In the genomic region with DNA sequence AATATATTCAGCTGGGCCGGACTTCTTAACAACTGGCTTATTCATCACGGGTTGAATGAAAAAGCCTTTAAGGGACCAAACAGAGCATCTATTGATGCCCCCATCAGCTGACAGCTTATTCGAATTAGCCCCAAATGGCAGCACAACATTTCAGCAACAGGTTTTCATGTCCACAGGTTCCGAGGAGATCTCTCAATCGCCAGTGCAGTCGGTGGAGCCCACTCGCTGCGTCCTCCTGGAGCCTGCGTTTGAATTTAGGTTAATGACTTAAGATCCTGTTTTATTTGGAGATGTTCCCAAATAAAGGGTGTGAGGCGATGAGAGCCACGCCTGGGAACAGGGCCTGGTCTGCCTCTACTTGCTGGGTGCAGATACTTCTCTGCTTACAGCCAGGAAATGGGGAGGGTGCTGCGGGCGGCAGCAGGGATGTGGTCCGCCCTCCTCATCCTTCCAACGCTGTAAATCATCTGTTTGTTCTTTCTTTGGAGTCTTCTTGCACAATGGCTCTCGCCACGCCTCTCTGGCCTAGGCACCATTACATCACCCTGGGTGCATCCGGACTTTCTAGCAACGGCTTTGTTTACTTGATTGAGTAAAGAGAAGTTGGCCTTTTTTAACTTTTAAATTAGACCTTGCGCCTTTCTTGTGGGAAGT, we compare ENCODE assay signal across 8 cellular contexts. TPM values are rescaled to one million over a fixed set of nuclear protein-coding genes. Genes with fewer than 3 reads are reported as not detected.
DNase-seq lines count a peak whose midpoint lies in the region; ATAC-seq and TF ChIP-seq lines count a peak whose summit lies in the region.

No MANE protein-coding gene starts in this region.

- TF ChIP-seq CTCF in SK-N-SH (IDR thresholded peaks at IDR 0.05) = no peak
- TF ChIP-seq CTCF in VCaP (conservative IDR thresholded peaks at IDR 0.05) = no peak
- TF ChIP-seq CTCF in breast epithelium (IDR thresholded peaks at IDR 0.05) = no peak

- peaks cover 27% of the 10 kb centered on the region; the same call in 1 of the 2 replicates for H3K79me2 ChIP-seq in SK-N-SH (ENCODE audit: insufficient read depth)

- 74% methylated on average over 20 of the region's 20 CpGs for WGBS in SK-N-SH (ENCODE audit: low lambda C conversion rate)

- H3K9me3 ChIP-seq in SK-N-SH (no peaks in the 10 kb centered on the region), breast epithelium (no peaks in the 10 kb centered on the region)

- H4K20me1 ChIP-seq in SK-N-SH (ENCODE audit: insufficient read depth) = 0 out of 2 replicates have a peak, but pooled peaks cover 5% of the 10 kb centered on the region

- H3K4me2 ChIP-seq in SK-N-SH = no peak overlapping the region

- ATAC-seq in SK-N-SH treated with all-trans-retinoic acid at 6 μM for 48 hours (no peak), HG02610 (IDR thresholded peaks at IDR 0.05; ENCODE audit: unreplicated experiment) (no peak)

- no peak for TF ChIP-seq RAD21 in SK-N-SH (IDR thresholded peaks at IDR 0.05; ENCODE audit: low read length)

- H2AFZ ChIP-seq in SK-N-SH (ENCODE audit: low read depth) = no peak overlapping the region

- H3K27ac ChIP-seq in SK-N-SH (ENCODE audit: low read depth in 2 of 2, low read length in 1 of 2) (no peak overlapping the region), VCaP (peak overlapping the region; percentile 32; the same call in 1 of the 2 replicates), breast epithelium (peak overlapping the region; percentile 94 to 99)

- H3K27me3 ChIP-seq in SK-N-SH (ENCODE audit: insufficient read depth) = no peaks in the 10 kb centered on the region
- no peaks in the 10 kb centered on the region for H3K27me3 ChIP-seq in breast epithelium

- POLR2A ChIA-PET in SK-N-SH (lab: Yijun Ruan, JAX) = no interaction called here

- H3K9me2 ChIP-seq in SK-N-SH = no peaks in the 10 kb centered on the region

- intact Hi-C loops in breast epithelium (cut with DNase I; ENCODE audit: low total_unique reads) = no loop called here

- no peaks in the 10 kb centered on the region for H3K4me1 ChIP-seq in SK-N-SH (ENCODE audit: control insufficient read depth in 1 of 2, insufficient read depth in 2 of 2, low read depth in 1 of 2, low read length in 1 of 2)
- H3K4me1 ChIP-seq in breast epithelium = peaks cover 0 to 5% of the 10 kb centered on the region in 2 donors

- TF ChIP-seq POLR2A in breast epithelium (IDR thresholded peaks at IDR 0.05) = no peak

- no peaks in the 10 kb centered on the region for H3F3A ChIP-seq in SK-N-SH (replicated peaks; ENCODE audit: insufficient read depth)

- no peak for TF ChIP-seq EP300 in SK-N-SH (IDR thresholded peaks at IDR 0.05; ENCODE audit: borderline replicate concordance in 1 of 2, low read depth in 1 of 2, low read length in 1 of 2)

- CTCF ChIA-PET in SK-N-SH (lab: Yijun Ruan, JAX) = interaction anchor here (0.9 kb wide), 1 partner anchor 29 kb away, joined by 3 read pairs; no protein-coding TSS in a partner anchor

- no peak overlapping the region for H3K4me3 ChIP-seq in SK-N-SH (ENCODE audit: low read depth in 2 of 2, low read length in 1 of 2)
- H3K4me3 ChIP-seq in breast epithelium = peak overlapping the region; percentile 9 to 55 (median 17)

- no peak overlapping the region for H3K9ac ChIP-seq in SK-N-SH

- H3K36me3 ChIP-seq in SK-N-SH (replicated peaks in 1 of 2; ENCODE audit: control insufficient read depth in 1 of 2, insufficient read depth in 2 of 2, low read length in 1 of 2) (peaks cover 0 to 14% of the 10 kb centered on the region in 2 experiments), breast epithelium (no peaks in the 10 kb centered on the region)

- DNase-seq in SK-N-SH = no peak
- peak; percentile 86 to 96 for DNase-seq in breast epithelium (ENCODE audit: low spot score in 2 of 2)
- DNase-seq in kidney tubule cell (ENCODE audit: low spot score) = peak; percentile 39
- peak; percentile 28 for DNase-seq in stimulated activated CD4-positive, alpha-beta T cell treated with anti-CD3 and anti-CD28 coated beads, Interleukin-12 subunit alpha, Interleukin-12 subunit beta, amount 100 ng/mL, for 4 hours
- no peak for DNase-seq in retina

TF ChIP-seq in SK-N-SH treated with all-trans-retinoic acid at 6 μM for 48 hours, 23 proteins besides CTCF, POLR2A, EP300 and RAD21:
- no peak for TF ChIP-seq ZNF565 (CRISPR knock-in tag; conservative IDR thresholded peaks at IDR 0.05; ENCODE audit: low read depth)
- 0 out of 2 replicates have a peak, but pooled peaks have one; percentile 8 for TF ChIP-seq ISL1 (CRISPR knock-in tag; IDR thresholded peaks at IDR 0.05)
- TF ChIP-seq ZNF8 (CRISPR knock-in tag; IDR thresholded peaks at IDR 0.05) = no peak

TF ChIP-seq in SK-N-SH, 30 proteins besides CTCF, POLR2A, EP300 and RAD21:
- no peak for TF ChIP-seq MEF2A (IDR thresholded peaks at IDR 0.05; ENCODE audit: borderline replicate concordance, low read depth)
- TF ChIP-seq ELF1 (IDR thresholded peaks at IDR 0.05) = no peak
- no peak for TF ChIP-seq SIN3A (IDR thresholded peaks at IDR 0.05; ENCODE audit: borderline replicate concordance, low read depth, low read length)
- TF ChIP-seq NFIC (IDR thresholded peaks at IDR 0.05; ENCODE audit: borderline replicate concordance) = no peak
- no peak for TF ChIP-seq FOXM1 (IDR thresholded peaks at IDR 0.05; ENCODE audit: low read depth)
- TF ChIP-seq RCOR1 (IDR thresholded peaks at IDR 0.05; ENCODE audit: low read length) = no peak
- no peak for TF ChIP-seq FOSL2 (IDR thresholded peaks at IDR 0.05; ENCODE audit: borderline replicate concordance, low read depth)
- no peak for TF ChIP-seq GABPA (IDR thresholded peaks at IDR 0.05; ENCODE audit: low read depth)
- TF ChIP-seq JUND (IDR thresholded peaks at IDR 0.05) = no peak
- TF ChIP-seq, protein P1, sequence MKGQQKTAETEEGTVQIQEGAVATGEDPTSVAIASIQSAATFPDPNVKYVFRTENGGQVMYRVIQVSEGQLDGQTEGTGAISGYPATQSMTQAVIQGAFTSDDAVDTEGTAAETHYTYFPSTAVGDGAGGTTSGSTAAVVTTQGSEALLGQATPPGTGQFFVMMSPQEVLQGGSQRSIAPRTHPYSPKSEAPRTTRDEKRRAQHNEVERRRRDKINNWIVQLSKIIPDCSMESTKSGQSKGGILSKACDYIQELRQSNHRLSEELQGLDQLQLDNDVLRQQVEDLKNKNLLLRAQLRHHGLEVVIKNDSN (IDR thresholded peaks at IDR 0.05; ENCODE audit: borderline replicate concordance, low read depth) = no peak
- TF ChIP-seq, protein P2, sequence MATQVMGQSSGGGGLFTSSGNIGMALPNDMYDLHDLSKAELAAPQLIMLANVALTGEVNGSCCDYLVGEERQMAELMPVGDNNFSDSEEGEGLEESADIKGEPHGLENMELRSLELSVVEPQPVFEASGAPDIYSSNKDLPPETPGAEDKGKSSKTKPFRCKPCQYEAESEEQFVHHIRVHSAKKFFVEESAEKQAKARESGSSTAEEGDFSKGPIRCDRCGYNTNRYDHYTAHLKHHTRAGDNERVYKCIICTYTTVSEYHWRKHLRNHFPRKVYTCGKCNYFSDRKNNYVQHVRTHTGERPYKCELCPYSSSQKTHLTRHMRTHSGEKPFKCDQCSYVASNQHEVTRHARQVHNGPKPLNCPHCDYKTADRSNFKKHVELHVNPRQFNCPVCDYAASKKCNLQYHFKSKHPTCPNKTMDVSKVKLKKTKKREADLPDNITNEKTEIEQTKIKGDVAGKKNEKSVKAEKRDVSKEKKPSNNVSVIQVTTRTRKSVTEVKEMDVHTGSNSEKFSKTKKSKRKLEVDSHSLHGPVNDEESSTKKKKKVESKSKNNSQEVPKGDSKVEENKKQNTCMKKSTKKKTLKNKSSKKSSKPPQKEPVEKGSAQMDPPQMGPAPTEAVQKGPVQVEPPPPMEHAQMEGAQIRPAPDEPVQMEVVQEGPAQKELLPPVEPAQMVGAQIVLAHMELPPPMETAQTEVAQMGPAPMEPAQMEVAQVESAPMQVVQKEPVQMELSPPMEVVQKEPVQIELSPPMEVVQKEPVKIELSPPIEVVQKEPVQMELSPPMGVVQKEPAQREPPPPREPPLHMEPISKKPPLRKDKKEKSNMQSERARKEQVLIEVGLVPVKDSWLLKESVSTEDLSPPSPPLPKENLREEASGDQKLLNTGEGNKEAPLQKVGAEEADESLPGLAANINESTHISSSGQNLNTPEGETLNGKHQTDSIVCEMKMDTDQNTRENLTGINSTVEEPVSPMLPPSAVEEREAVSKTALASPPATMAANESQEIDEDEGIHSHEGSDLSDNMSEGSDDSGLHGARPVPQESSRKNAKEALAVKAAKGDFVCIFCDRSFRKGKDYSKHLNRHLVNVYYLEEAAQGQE (IDR thresholded peaks at IDR 0.05; ENCODE audit: low read depth, low read length) = no peak
- no peak for TF ChIP-seq NRF1 (IDR thresholded peaks at IDR 0.05; ENCODE audit: low read depth, low read length)
- no peak for TF ChIP-seq RXRA (IDR thresholded peaks at IDR 0.05; ENCODE audit: borderline replicate concordance, low read depth)

RNA-seq across cellular contexts. Expression of a gene that starts 22.6 kb away (rescaled TPM):
- 18.8 and 27.9 TPM in 2 replicates for polyA plus RNA-seq in SK-N-SH (2012; rRNA removed)
- polyA plus RNA-seq in SK-N-SH (2012; cell fraction: cytosol; rRNA removed) = 22.2 and 27.7 TPM in 2 replicates
- polyA plus RNA-seq in SK-N-SH (2012; cell fraction: nucleus; rRNA removed) = 15.3 and 16.2 TPM in 2 replicates
- total RNA-seq in breast epithelium = 10 to 100 TPM; 19.0 to 34.7 (median 34.1) TPM

RNA-seq across cellular contexts. Expression of a gene that starts 29.7 kb away (rescaled TPM):
- polyA plus RNA-seq in SK-N-SH (2012; rRNA removed) = 10.3 TPM in 2 replicates
- 8.8 and 9.0 TPM in 2 replicates for polyA plus RNA-seq in SK-N-SH (2012; cell fraction: cytosol; rRNA removed)
- 25.3 and 33.2 TPM in 2 replicates for polyA plus RNA-seq in SK-N-SH (2012; cell fraction: nucleus; rRNA removed)
- total RNA-seq in breast epithelium = 10 to 100 TPM; 42.9 to 49.3 (median 47.5) TPM

Comparison
In these comparisons a context has a peak if more than half of its experiments do, and no peak if none do; other contexts are left out.
1. DNase-seq: peak in breast epithelium (2 of 2), kidney tubule cell (single experiment) and stimulated activated CD4-positive, alpha-beta T cell treated with anti-CD3 and anti-CD28 coated beads, Interleukin-12 subunit alpha, Interleukin-12 subunit beta, amount 100 ng/mL, for 4 hours (single experiment); none in SK-N-SH (single experiment) and retina (single experiment).
2. H3K27ac ChIP-seq: peak in VCaP (single experiment) and breast epithelium (2 of 2); none in SK-N-SH (0 of 2).
3. H3K4me3 ChIP-seq: peak in breast epithelium (3 of 3); none in SK-N-SH (0 of 2).